Comparison of ENCODE assay signal across 7 cellular contexts in the genomic region with DNA sequence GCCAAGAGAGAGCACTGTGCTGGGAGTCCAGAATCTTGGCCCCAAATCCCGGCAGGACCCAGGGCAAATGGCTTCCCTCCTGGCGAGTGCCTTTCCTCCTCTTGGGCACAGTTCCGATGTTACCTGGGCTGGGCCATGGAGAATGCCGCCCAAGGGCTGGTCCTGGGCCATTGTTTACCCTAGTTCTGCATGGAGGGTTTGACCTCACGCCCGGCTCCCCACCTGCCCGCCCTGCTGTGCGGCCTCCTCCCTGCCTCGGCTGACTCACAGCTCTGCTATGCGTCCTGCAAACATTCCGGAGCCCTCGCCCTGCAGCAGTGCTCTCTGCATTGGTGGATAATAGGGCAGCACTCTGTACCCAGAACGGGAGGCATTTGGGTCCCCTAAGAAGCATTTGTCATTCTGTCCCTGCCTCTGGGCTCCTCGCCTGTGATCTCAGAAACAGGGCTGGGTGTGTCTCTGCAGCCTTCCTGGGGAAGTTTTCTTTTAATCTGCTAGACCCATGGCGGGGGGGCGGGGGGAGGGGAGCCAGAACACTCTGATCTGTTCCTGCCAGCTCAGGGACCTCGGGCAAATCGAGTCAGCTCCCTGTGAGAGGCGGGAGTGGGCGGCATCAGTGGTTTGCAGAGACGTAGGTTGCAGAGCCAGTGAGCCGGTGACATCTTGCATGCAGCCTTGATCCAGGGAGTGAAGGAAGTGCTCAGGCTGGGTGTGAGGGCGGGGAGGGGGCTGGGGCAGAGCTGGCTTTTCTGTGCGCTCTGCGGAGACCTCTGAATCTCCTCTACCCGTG. TPM values are rescaled to one million over a fixed set of nuclear protein-coding genes. Genes with fewer than 3 reads are reported as not detected.
DNase-seq lines count a peak whose midpoint lies in the region; ATAC-seq and TF ChIP-seq lines count a peak whose summit lies in the region.

No MANE protein-coding gene starts in this region.

- DNase-seq in H4 (ENCODE audit: low spot score) = peak; percentile 88
- DNase-seq in T-helper 17 cell = peak in 1 of 3 donors; percentile 19
- peak; percentile 55 for DNase-seq in astrocyte of the cerebellum (ENCODE audit: low read depth)
- DNase-seq in stimulated activated CD4-positive, alpha-beta T cell treated with anti-CD3 and anti-CD28 coated beads, Interleukin-1b, Interleukin-23, amount 100 ng/mL, for 24 hours (ENCODE audit: low read depth in 4 of 4, low spot score in 1 of 4) = peak; percentile 43 to 79 (median 59)
- no peak for DNase-seq in Ammon's horn (ENCODE audit: low spot score)
- no peak for DNase-seq in GM19238 (ENCODE audit: insufficient read length, low spot score)

- H3K36me3 Mint-ChIP-seq in T-helper 17 cell (ENCODE audit: low read depth) = no peaks in the 10 kb centered on the region

- peak; percentile 83 for ATAC-seq in T-helper 17 cell

- no peaks in the 10 kb centered on the region for H3K27me3 ChIP-seq in iPS-15b (ENCODE audit: control insufficient read depth, insufficient read depth, low read length)

- peak overlapping the region; percentile 3 for H3K4me3 ChIP-seq in astrocyte of the cerebellum (ENCODE audit: low read depth, low read length)
- peak overlapping the region; percentile 37 for H3K4me3 ChIP-seq in iPS-15b (ENCODE audit: low read depth, low read length)

- H3K4me1 Mint-ChIP-seq in T-helper 17 cell = peaks cover 24% of the 10 kb centered on the region

- in situ Hi-C loops in astrocyte of the cerebellum (cut with HindIII; ENCODE audit: low sequenced_read_pairs) = no loop called here

- no peaks in the 10 kb centered on the region for H3K9me3 ChIP-seq in T-helper 17 cell (ENCODE audit: control insufficient read depth, low read length, poor library complexity, severe bottlenecking)
- H3K9me3 ChIP-seq in iPS-15b (ENCODE audit: control insufficient read depth, insufficient read depth, low read length) = no peaks in the 10 kb centered on the region

- no peak for TF ChIP-seq CTCF in astrocyte of the cerebellum (IDR thresholded peaks at IDR 0.05; ENCODE audit: low read depth, low read length, missing control alignments)

- H3K27ac Mint-ChIP-seq in T-helper 17 cell = peak overlapping the region; percentile 32

- no peaks in the 10 kb centered on the region for H3K27me3 Mint-ChIP-seq in T-helper 17 cell

- H3K36me3 ChIP-seq in iPS-15b (ENCODE audit: control insufficient read depth, insufficient read depth, low read length) = no peaks in the 10 kb centered on the region

- H3K4me3 Mint-ChIP-seq in T-helper 17 cell = peak overlapping the region; percentile 83

- H3K4me1 ChIP-seq in iPS-15b (ENCODE audit: control insufficient read depth, insufficient read depth, low read length) = peaks cover 7% of the 10 kb centered on the region

- H3K9ac ChIP-seq in iPS-15b (ENCODE audit: low read depth, low read length) = no peak overlapping the region

RNA-seq across cellular contexts. Expression of a gene that starts 32.9 kb away (rescaled TPM):
- total RNA-seq in H4 (2014; rRNA removed; shearing (Covaris generic)) = not detected in 2 replicates
- total RNA-seq in T-helper 17 cell = under 1 TPM; 0.22 to 0.34 TPM

Comparison
In these comparisons a context has a peak if more than half of its experiments do, and no peak if none do; other contexts are left out.
1. DNase-seq: peak in H4 (single experiment), astrocyte of the cerebellum (single experiment) and stimulated activated CD4-positive, alpha-beta T cell treated with anti-CD3 and anti-CD28 coated beads, Interleukin-1b, Interleukin-23, amount 100 ng/mL, for 24 hours (4 of 4); none in Ammon's horn (single experiment) and GM19238 (single experiment).